In the genomic region with DNA sequence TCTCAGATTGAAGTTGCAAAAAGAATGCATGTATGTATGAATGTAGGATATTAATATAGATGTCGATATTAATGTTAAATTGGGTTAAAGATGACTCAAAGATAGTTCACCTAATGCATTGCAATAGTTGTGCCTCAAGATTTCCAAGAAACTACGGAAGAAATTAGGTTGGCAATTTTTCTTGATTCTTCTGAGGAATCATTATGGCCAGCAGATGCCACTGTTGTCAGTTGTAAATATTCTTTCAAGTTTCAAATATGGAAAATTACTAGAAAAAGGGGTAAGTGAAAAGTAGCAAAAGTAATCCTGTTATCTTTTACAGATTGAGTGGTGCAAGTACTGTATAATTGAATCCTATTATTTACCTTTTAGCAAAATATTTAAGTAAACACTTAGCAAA, we compare ENCODE assay signal across 1 cellular context.
TF ChIP-seq lines count a peak whose summit lies in the region.

No MANE protein-coding gene starts in this region.

TF ChIP-seq in GM23338, 12 proteins besides CTCF, POLR2A, EP300 and RAD21 (continued from another document):
- TF ChIP-seq, protein P1, sequence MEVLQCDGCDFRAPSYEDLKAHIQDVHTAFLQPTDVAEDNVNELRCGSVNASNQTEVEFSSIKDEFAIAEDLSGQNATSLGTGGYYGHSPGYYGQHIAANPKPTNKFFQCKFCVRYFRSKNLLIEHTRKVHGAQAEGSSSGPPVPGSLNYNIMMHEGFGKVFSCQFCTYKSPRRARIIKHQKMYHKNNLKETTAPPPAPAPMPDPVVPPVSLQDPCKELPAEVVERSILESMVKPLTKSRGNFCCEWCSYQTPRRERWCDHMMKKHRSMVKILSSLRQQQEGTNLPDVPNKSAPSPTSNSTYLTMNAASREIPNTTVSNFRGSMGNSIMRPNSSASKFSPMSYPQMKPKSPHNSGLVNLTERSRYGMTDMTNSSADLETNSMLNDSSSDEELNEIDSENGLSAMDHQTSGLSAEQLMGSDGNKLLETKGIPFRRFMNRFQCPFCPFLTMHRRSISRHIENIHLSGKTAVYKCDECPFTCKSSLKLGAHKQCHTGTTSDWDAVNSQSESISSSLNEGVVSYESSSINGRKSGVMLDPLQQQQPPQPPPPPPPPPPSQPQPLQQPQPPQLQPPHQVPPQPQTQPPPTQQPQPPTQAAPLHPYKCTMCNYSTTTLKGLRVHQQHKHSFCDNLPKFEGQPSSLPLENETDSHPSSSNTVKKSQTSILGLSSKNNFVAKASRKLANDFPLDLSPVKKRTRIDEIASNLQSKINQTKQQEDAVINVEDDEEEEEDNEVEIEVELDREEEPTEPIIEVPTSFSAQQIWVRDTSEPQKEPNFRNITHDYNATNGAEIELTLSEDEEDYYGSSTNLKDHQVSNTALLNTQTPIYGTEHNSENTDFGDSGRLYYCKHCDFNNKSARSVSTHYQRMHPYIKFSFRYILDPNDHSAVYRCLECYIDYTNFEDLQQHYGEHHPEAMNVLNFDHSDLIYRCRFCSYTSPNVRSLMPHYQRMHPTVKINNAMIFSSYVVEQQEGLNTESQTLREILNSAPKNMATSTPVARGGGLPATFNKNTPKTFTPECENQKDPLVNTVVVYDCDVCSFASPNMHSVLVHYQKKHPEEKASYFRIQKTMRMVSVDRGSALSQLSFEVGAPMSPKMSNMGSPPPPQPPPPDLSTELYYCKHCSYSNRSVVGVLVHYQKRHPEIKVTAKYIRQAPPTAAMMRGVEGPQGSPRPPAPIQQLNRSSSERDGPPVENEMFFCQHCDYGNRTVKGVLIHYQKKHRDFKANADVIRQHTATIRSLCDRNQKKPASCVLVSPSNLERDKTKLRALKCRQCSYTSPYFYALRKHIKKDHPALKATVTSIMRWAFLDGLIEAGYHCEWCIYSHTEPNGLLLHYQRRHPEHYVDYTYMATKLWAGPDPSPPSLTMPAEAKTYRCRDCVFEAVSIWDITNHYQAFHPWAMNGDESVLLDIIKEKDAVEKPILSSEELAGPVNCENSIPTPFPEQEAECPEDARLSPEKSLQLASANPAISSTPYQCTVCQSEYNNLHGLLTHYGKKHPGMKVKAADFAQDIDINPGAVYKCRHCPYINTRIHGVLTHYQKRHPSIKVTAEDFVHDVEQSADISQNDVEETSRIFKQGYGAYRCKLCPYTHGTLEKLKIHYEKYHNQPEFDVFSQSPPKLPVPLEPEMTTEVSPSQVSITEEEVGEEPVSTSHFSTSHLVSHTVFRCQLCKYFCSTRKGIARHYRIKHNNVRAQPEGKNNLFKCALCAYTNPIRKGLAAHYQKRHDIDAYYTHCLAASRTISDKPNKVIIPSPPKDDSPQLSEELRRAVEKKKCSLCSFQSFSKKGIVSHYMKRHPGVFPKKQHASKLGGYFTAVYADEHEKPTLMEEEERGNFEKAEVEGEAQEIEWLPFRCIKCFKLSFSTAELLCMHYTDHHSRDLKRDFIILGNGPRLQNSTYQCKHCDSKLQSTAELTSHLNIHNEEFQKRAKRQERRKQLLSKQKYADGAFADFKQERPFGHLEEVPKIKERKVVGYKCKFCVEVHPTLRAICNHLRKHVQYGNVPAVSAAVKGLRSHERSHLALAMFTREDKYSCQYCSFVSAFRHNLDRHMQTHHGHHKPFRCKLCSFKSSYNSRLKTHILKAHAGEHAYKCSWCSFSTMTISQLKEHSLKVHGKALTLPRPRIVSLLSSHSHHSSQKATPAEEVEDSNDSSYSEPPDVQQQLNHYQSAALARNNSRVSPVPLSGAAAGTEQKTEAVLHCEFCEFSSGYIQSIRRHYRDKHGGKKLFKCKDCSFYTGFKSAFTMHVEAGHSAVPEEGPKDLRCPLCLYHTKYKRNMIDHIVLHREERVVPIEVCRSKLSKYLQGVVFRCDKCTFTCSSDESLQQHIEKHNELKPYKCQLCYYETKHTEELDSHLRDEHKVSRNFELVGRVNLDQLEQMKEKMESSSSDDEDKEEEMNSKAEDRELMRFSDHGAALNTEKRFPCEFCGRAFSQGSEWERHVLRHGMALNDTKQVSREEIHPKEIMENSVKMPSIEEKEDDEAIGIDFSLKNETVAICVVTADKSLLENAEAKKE (CRISPR knock-in tag; IDR thresholded peaks at IDR 0.05) = no peak
- no peak for TF ChIP-seq POLR2AphosphoS5 (IDR thresholded peaks at IDR 0.05; ENCODE audit: low read depth)
- TF ChIP-seq ZNF114 (CRISPR knock-in tag; IDR thresholded peaks at IDR 0.05) = no peak
- TF ChIP-seq, protein P2, sequence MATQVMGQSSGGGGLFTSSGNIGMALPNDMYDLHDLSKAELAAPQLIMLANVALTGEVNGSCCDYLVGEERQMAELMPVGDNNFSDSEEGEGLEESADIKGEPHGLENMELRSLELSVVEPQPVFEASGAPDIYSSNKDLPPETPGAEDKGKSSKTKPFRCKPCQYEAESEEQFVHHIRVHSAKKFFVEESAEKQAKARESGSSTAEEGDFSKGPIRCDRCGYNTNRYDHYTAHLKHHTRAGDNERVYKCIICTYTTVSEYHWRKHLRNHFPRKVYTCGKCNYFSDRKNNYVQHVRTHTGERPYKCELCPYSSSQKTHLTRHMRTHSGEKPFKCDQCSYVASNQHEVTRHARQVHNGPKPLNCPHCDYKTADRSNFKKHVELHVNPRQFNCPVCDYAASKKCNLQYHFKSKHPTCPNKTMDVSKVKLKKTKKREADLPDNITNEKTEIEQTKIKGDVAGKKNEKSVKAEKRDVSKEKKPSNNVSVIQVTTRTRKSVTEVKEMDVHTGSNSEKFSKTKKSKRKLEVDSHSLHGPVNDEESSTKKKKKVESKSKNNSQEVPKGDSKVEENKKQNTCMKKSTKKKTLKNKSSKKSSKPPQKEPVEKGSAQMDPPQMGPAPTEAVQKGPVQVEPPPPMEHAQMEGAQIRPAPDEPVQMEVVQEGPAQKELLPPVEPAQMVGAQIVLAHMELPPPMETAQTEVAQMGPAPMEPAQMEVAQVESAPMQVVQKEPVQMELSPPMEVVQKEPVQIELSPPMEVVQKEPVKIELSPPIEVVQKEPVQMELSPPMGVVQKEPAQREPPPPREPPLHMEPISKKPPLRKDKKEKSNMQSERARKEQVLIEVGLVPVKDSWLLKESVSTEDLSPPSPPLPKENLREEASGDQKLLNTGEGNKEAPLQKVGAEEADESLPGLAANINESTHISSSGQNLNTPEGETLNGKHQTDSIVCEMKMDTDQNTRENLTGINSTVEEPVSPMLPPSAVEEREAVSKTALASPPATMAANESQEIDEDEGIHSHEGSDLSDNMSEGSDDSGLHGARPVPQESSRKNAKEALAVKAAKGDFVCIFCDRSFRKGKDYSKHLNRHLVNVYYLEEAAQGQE (IDR thresholded peaks at IDR 0.05; ENCODE audit: unreplicated experiment) = no peak
- TF ChIP-seq STAT1 (IDR thresholded peaks at IDR 0.05; ENCODE audit: unreplicated experiment) = no peak
